Comparison of ENCODE assay signal across 1 cellular context in the genomic region with DNA sequence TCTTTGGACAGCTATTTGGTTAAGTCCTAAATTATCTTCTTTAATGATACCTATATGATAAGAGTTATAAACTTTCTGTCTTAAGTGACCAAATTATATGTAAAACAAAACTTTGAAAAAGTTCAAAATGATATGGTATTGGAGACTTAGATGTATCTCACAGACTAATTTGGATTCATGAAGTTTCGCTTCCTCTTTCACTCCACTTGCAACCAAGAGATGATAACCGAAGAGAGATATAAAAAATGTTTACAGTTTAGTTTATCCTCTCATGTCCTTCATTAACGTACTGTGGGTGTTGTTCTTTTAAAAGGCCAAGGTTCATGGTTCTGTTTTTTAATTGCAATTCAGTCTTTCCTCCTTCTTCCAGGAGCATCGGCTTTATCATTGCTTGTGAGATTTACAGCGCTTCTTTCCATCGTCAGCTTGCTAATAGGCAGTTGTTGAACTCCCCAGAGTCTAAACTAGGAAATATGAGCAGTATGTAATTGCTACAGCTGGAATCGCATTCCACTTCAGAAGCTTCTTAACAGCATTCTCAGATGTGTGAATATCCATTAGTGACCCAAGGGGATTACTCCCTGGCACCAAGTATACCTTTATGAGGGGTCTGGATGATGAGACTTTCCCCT.
TF ChIP-seq lines count a peak whose summit lies in the region.

No MANE protein-coding gene starts in this region.

TF ChIP-seq in HEK293, 187 proteins besides CTCF, POLR2A, EP300 and RAD21 (continued from another document):
- no peak for TF ChIP-seq ZNF792 (tag by site-specific recombination; IDR thresholded peaks at IDR 0.05)
- TF ChIP-seq, protein P1, sequence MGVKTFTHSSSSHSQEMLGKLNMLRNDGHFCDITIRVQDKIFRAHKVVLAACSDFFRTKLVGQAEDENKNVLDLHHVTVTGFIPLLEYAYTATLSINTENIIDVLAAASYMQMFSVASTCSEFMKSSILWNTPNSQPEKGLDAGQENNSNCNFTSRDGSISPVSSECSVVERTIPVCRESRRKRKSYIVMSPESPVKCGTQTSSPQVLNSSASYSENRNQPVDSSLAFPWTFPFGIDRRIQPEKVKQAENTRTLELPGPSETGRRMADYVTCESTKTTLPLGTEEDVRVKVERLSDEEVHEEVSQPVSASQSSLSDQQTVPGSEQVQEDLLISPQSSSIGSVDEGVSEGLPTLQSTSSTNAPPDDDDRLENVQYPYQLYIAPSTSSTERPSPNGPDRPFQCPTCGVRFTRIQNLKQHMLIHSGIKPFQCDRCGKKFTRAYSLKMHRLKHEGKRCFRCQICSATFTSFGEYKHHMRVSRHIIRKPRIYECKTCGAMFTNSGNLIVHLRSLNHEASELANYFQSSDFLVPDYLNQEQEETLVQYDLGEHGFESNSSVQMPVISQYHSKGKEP (tag by site-specific recombination; IDR thresholded peaks at IDR 0.05) = 0 out of 2 replicates have a peak, but pooled peaks have one; percentile 47
- TF ChIP-seq ZNF768 (tag by site-specific recombination; IDR thresholded peaks at IDR 0.05) = no peak
- TF ChIP-seq ZBTB48 (tag by site-specific recombination; IDR thresholded peaks at IDR 0.05) = no peak
- TF ChIP-seq SP2 (tag by site-specific recombination; IDR thresholded peaks at IDR 0.05) = no peak
- TF ChIP-seq, protein P2, sequence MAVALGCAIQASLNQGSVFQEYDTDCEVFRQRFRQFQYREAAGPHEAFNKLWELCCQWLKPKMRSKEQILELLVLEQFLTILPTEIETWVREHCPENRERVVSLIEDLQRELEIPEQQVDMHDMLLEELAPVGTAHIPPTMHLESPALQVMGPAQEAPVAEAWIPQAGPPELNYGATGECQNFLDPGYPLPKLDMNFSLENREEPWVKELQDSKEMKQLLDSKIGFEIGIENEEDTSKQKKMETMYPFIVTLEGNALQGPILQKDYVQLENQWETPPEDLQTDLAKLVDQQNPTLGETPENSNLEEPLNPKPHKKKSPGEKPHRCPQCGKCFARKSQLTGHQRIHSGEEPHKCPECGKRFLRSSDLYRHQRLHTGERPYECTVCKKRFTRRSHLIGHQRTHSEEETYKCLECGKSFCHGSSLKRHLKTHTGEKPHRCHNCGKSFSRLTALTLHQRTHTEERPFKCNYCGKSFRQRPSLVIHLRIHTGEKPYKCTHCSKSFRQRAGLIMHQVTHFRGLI (tag by site-specific recombination; IDR thresholded peaks at IDR 0.05) = no peak
- TF ChIP-seq ZSCAN16 (tag by site-specific recombination; IDR thresholded peaks at IDR 0.05) = no peak
- TF ChIP-seq HOXC10 (CRISPR knock-in tag; IDR thresholded peaks at IDR 0.05) = no peak
- TF ChIP-seq ZNF48 (tag by site-specific recombination; IDR thresholded peaks at IDR 0.05) = no peak
- no peak for TF ChIP-seq ZNF394 (tag by site-specific recombination; IDR thresholded peaks at IDR 0.05; ENCODE audit: borderline replicate concordance)
- TF ChIP-seq, protein P3, sequence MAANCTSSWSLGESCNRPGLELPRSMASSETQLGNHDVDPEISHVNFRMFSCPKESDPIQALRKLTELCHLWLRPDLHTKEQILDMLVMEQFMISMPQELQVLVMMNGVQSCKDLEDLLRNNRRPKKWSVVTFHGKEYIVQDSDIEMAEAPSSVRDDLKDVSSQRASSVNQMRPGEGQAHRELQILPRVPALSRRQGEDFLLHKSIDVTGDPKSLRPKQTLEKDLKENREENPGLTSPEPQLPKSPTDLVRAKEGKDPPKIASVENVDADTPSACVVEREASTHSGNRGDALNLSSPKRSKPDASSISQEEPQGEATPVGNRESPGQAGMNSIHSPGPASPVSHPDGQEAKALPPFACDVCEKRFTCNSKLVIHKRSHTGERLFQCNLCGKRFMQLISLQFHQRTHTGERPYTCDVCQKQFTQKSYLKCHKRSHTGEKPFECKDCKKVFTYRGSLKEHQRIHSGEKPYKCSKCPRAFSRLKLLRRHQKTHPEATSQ (tag by site-specific recombination; IDR thresholded peaks at IDR 0.05) = no peak
- no peak for TF ChIP-seq ZSCAN30 (tag by site-specific recombination; IDR thresholded peaks at IDR 0.05)
- TF ChIP-seq ZBTB20 (tag by site-specific recombination; IDR thresholded peaks at IDR 0.05) = no peak
- TF ChIP-seq, protein P4, sequence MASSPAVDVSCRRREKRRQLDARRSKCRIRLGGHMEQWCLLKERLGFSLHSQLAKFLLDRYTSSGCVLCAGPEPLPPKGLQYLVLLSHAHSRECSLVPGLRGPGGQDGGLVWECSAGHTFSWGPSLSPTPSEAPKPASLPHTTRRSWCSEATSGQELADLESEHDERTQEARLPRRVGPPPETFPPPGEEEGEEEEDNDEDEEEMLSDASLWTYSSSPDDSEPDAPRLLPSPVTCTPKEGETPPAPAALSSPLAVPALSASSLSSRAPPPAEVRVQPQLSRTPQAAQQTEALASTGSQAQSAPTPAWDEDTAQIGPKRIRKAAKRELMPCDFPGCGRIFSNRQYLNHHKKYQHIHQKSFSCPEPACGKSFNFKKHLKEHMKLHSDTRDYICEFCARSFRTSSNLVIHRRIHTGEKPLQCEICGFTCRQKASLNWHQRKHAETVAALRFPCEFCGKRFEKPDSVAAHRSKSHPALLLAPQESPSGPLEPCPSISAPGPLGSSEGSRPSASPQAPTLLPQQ (tag by site-specific recombination; IDR thresholded peaks at IDR 0.05) = no peak
